Comparison of ENCODE assay signal across 23 cellular contexts in genomic region chr11:113446938-113447337, GRCh38. TPM values are rescaled to one million over a fixed set of nuclear protein-coding genes. Genes with fewer than 3 reads are reported as not detected.
DNase-seq lines count a peak whose midpoint lies in the region; ATAC-seq, FAIRE-seq and TF ChIP-seq lines count a peak whose summit lies in the region.
"Had no signal": no experiment of that assay in that cellular context is flagged by ENCODE, and none has a peak within 500 bp of the region (broad histone marks: within the 10 kb centered on the region; RNA-seq: fewer than 3 reads in every experiment).

No MANE protein-coding gene starts in this region.

- H3K36me3 ChIP-seq in bronchial epithelial cell (ENCODE audit: control insufficient read depth, insufficient read depth, low read length) (no peaks in the 10 kb centered on the region), prostate gland (no peaks in the 10 kb centered on the region), brain microvascular endothelial cell (replicated peaks) (no peaks in the 10 kb centered on the region)
- H3K36me3 ChIP-seq: stomach, upper lobe of left lung had no signal

- no peaks in the 10 kb centered on the region for H3K9me3 ChIP-seq in prostate gland
- H3K9me3 ChIP-seq: stomach, upper lobe of left lung had no signal

- in situ Hi-C loops in brain microvascular endothelial cell (cut with HindIII; ENCODE audit: low pct_ligation_motif_present, low sequenced_read_pairs), result no loop called here

- DNase-seq in DMS 273 (lab: John Stamatoyannopoulos, UW; ENCODE audit: unreplicated experiment) (peak; percentile 38), DMS 273 treated with DMSO at 0.1 percent for 48 hours (lab: John Stamatoyannopoulos, UW) (no peak), NCI-H526 (lab: John Stamatoyannopoulos, UW) (peak; percentile 97 to 99), bronchial epithelial cell (ENCODE audit: low read depth) (peak; percentile 96), prostate gland (ENCODE audit: low spot score) (peak; percentile 26), head of caudate nucleus (no peak), brain microvascular endothelial cell (no peak)
- DNase-seq: activated CD4-positive, alpha-beta T cell treated with anti-CD3 and anti-CD28 coated beads for 48 hours; AML-193; KG1; left cardiac atrium; mesendoderm; NCI-H2107; stimulated activated CD4-positive, alpha-beta T cell treated with anti-CD3 and anti-CD28 coated beads, Interleukin-2, amount 100 ng/mL, for 48 hours; stomach had no signal

- TF ChIP-seq CTCF in bronchial epithelial cell (IDR thresholded peaks at IDR 0.05; ENCODE audit: insufficient read depth, low read length, severe bottlenecking) (no peak), prostate gland (IDR thresholded peaks at IDR 0.05) (no peak), brain microvascular endothelial cell (IDR thresholded peaks at IDR 0.05; ENCODE audit: low read depth, low read length, missing control alignments) (no peak)

- WGBS in prostate gland, result 41% methylated on average over 6 of the region's 6 CpGs

- TF ChIP-seq POLR2A in prostate gland (IDR thresholded peaks at IDR 0.05), result no peak

- no peak for FAIRE-seq in bronchial epithelial cell (lab: Jason Lieb, UNC)
- FAIRE-seq: D721Med, frontal cortex, TTC549 had no signal

- H3K27me3 ChIP-seq in bronchial epithelial cell (ENCODE audit: control insufficient read depth, insufficient read depth, low read length), result no peaks in the 10 kb centered on the region
- H3K27me3 ChIP-seq in prostate gland (replicated peaks; ENCODE audit: insufficient read depth), result no peaks in the 10 kb centered on the region
- peaks cover 4% of the 10 kb centered on the region for H3K27me3 ChIP-seq in brain microvascular endothelial cell (replicated peaks)
- H3K27me3 ChIP-seq: upper lobe of left lung had no signal

- intact Hi-C loops in prostate gland (cut with DNase I), result no loop called here
- intact Hi-C loops in head of caudate nucleus (cut with DNase I), result no loop called here

- H3K4me3 ChIP-seq in bronchial epithelial cell (ENCODE audit: low read depth, low read length) (no peak overlapping the region), prostate gland (no peak overlapping the region), brain microvascular endothelial cell (ENCODE audit: low read depth, low read length) (no peak overlapping the region)
- H3K4me3 ChIP-seq: stomach, upper lobe of left lung had no signal

- ATAC-seq in GM18868 (IDR thresholded peaks at IDR 0.05; ENCODE audit: unreplicated experiment), result no peak

- H3K4me1 ChIP-seq in prostate gland (replicated peaks), result no peaks in the 10 kb centered on the region
- H3K4me1 ChIP-seq: upper lobe of left lung had no signal

- H3K27ac ChIP-seq in prostate gland (no peak overlapping the region), brain microvascular endothelial cell (no peak overlapping the region)
- H3K27ac ChIP-seq: 22Rv1, stomach, upper lobe of left lung had no signal

RNA-seq across cellular contexts. Expression of gene DRD2, which starts 28.3 kb away (rescaled TPM):
- not detected in 2 replicates for total RNA-seq in bronchial epithelial cell
- 1 to 10 TPM in 1 of 2 donors, under 1 TPM in 1; 0.68 to 2.4 TPM for total RNA-seq in prostate gland
- total RNA-seq: dermis microvascular lymphatic vessel endothelial cell, skeletal muscle tissue, stomach had no signal

RNA-seq across cellular contexts. Expression of gene ANKK1, which starts 59.4 kb away (rescaled TPM):
- total RNA-seq in bronchial epithelial cell (0.26 and 1.8 TPM in 2 replicates), prostate gland (1 to 10 TPM in 1 of 2 donors, under 1 TPM in 1; 0.97 to 2.4 TPM)
- total RNA-seq: dermis microvascular lymphatic vessel endothelial cell, frontal cortex, skeletal muscle tissue, stomach had no signal

Comparison
In these comparisons a context has a peak if more than half of its experiments do, and no peak if none do; other contexts are left out.
1. DNase-seq: peak in DMS 273 (single experiment), NCI-H526 (2 of 2), bronchial epithelial cell (single experiment) and prostate gland (single experiment); none in DMS 273 treated with DMSO at 0.1 percent for 48 hours (single experiment), head of caudate nucleus (0 of 42) and brain microvascular endothelial cell (single experiment).